In genomic region chr3:55556622-55557531, GRCh38 we compare ENCODE assay signal across 22 cellular contexts.
DNase-seq lines count a peak whose midpoint lies in the region; ATAC-seq and TF ChIP-seq lines count a peak whose summit lies in the region.
"Had no signal": no experiment of that assay in that cellular context is flagged by ENCODE, and none has a peak within 500 bp of the region (broad histone marks: within the 10 kb centered on the region; RNA-seq: fewer than 3 reads in every experiment).

No MANE protein-coding gene starts in this region.

- H3K4me1 Mint-ChIP-seq in HFFc6 (ENCODE audit: low read depth): peaks cover 39% of the 10 kb centered on the region
- H3K4me1 Mint-ChIP-seq: activated naive CD8-positive, alpha-beta T cell treated with anti-CD3 and anti-CD28 coated beads, Interleukin-2, amount 10 ng/mL, durations not matched to agents 7 days and 5 days had no signal

- no peak for ATAC-seq in HG03045 (IDR thresholded peaks at IDR 0.05; ENCODE audit: unreplicated experiment)
- ATAC-seq: activated CD8-positive, alpha-beta T cell treated with anti-CD3 and anti-CD28 coated beads for 36 hours had no signal

- peaks cover 17% of the 10 kb centered on the region for H3K27me3 Mint-ChIP-seq in HFFc6 (ENCODE audit: insufficient read depth)
- H3K27me3 Mint-ChIP-seq: activated CD8-positive, alpha-beta T cell treated with anti-CD3 and anti-CD28 coated beads for 36 hours had no signal

- H3K9me3 Mint-ChIP-seq in HFFc6: no peaks in the 10 kb centered on the region
- H3K9me3 Mint-ChIP-seq: T-helper 1 cell treated with Interleukin-12 subunit alpha and Interleukin-12 subunit beta and Interleukin-4 antibody, amounts not matched to agents 30 μg/mL and 1 μg/mL, for 36 hours had no signal

- no peak overlapping the region for H3K27ac Mint-ChIP-seq in HFFc6
- H3K27ac Mint-ChIP-seq: activated CD8-positive, alpha-beta T cell treated with anti-CD3 and anti-CD28 coated beads for 36 hours; activated naive CD8-positive, alpha-beta T cell treated with anti-CD3 and anti-CD28 coated beads, Interleukin-2, amount 10 ng/mL, durations not matched to agents 7 days and 5 days; T-helper 1 cell treated with Interleukin-12 subunit alpha and Interleukin-12 subunit beta and Interleukin-4 antibody, amounts not matched to agents 30 μg/mL and 1 μg/mL, for 36 hours had no signal

- no peak for TF ChIP-seq CTCF in HFFc6 (IDR thresholded peaks at IDR 0.05)

- no peak overlapping the region for H3K4me3 Mint-ChIP-seq in HFFc6
- H3K4me3 Mint-ChIP-seq: activated CD8-positive, alpha-beta T cell treated with anti-CD3 and anti-CD28 coated beads for 36 hours; activated naive CD8-positive, alpha-beta T cell treated with anti-CD3 and anti-CD28 coated beads, Interleukin-2, amount 10 ng/mL, durations not matched to agents 7 days and 5 days; T-helper 1 cell treated with Interleukin-12 subunit alpha and Interleukin-12 subunit beta and Interleukin-4 antibody, amounts not matched to agents 30 μg/mL and 1 μg/mL, for 36 hours had no signal

- H3K36me3 Mint-ChIP-seq in HFFc6 (ENCODE audit: low read depth): no peaks in the 10 kb centered on the region
- H3K36me3 Mint-ChIP-seq: activated naive CD8-positive, alpha-beta T cell treated with anti-CD3 and anti-CD28 coated beads, Interleukin-2, amount 10 ng/mL, durations not matched to agents 7 days and 5 days had no signal

- DNase-seq in AG20443 (ENCODE audit: low spot score) (peak; percentile 26), HFFc6 (peak; percentile 30), cerebellum (ENCODE audit: low spot score) (peak; percentile 12), left kidney (ENCODE audit: low read depth, low spot score) (peak; percentile 54), NCI-H1930 (lab: John Stamatoyannopoulos, UW) (no peak), SHP77 treated with DMSO at 0.1 percent for 48 hours (lab: John Stamatoyannopoulos, UW) (no peak), DMS153 treated with DMSO at 0.1 percent for 48 hours (lab: John Stamatoyannopoulos, UW; ENCODE audit: unreplicated experiment) (no peak)
- DNase-seq: activated CD8-positive, alpha-beta T cell treated with anti-CD3 and anti-CD28 coated beads for 36 hours; activated naive CD8-positive, alpha-beta T cell treated with anti-CD3 and anti-CD28 coated beads, Interleukin-2, amount 10 ng/mL, durations not matched to agents 7 days and 5 days; activated T-cell treated with anti-CD3 and anti-CD28 coated beads, Interleukin-2, amount 50 U/mL, for 48 hours; central memory CD4-positive, alpha-beta T cell; COR-L47; effector CD4-positive, alpha-beta T cell; GDM1; hippocampal formation; KG1; NCI-H1105 treated with DMSO at 0.1 percent for 48 hours; NCI-H2171 treated with DMSO at 0.1 percent for 48 hours; stimulated activated CD4-positive, alpha-beta T cell treated with anti-CD3 and anti-CD28 coated beads, Interleukin-4, amount 100 ng/mL, for 4 hours; stimulated activated CD8-positive, alpha-beta memory T cell treated with anti-CD3 and anti-CD28 coated beads, Interleukin-4, amount 100 ng/mL, for 48 hours had no signal

Comparison
In these comparisons a context has a peak if more than half of its experiments do, and no peak if none do; other contexts are left out.
1. DNase-seq: peak in AG20443 (single experiment), HFFc6 (single experiment), cerebellum (single experiment) and left kidney (single experiment); none in NCI-H1930 (0 of 2), SHP77 treated with DMSO at 0.1 percent for 48 hours (single experiment) and DMS153 treated with DMSO at 0.1 percent for 48 hours (single experiment).